ENCODE assay signal across 15 cellular contexts in the genomic region with DNA sequence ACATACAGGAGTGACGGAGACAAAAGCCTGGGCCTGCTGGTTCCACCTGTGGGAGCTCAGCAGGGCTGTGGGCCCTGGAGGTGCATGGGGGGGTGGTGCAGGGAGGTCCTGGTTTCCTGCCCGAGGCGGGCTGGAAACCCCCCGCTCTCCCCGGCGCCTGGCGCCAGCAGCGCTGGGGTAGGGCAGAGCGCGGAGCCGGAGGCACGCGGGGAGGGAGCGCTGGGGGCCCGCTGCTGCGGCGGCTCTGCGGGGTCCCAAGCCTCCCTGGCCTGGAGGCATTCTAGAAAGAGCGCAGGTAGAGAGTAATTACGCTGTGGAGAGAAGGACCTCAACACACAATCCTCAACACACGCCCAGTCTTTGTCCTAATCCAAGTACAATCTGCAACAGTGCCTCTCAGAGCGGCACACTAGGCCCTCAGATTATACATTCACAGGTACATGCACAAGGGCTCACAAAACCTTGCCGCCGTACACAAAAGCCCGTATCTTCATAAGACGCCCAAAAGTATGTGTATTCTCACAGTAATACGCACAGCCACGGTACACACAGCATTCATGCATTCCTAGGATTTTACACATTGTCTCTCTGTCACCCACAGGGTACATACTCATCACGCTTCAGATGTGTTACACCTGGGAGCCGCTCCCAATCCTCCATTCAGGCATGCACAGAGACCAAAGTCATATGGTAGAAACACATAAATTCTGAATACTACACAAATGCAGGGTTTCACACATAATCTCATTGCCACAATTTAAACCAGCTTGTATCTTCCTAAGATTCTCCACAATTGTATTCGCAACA.
DNase-seq lines count a peak whose midpoint lies in the region; ATAC-seq lines count a peak whose summit lies in the region.
"Had no signal": no experiment of that assay in that cellular context is flagged by ENCODE, and none has a peak within 500 bp of the region (broad histone marks: within the 10 kb centered on the region; RNA-seq: fewer than 3 reads in every experiment).

No MANE protein-coding gene starts in this region.

- peak; percentile 60 for ATAC-seq in stimulated activated naive CD8-positive, alpha-beta T cell treated with anti-CD3 and anti-CD28 coated beads, Interleukin-15, amount 100 ng/mL, for 72 hours
- ATAC-seq in GM18511 (IDR thresholded peaks at IDR 0.05; ENCODE audit: unreplicated experiment), result no peak
- ATAC-seq: A549, gastroesophageal sphincter, left lung had no signal

- H3K27ac ChIP-seq in substantia nigra (ENCODE audit: low read depth, low read length, poor library complexity, severe bottlenecking), result no peak overlapping the region
- H3K27ac ChIP-seq: A549, gastroesophageal sphincter, left lung had no signal

- peak overlapping the region in 1 of 2 donors; percentile 90 for H3K27ac Mint-ChIP-seq in stimulated activated naive CD8-positive, alpha-beta T cell treated with anti-CD3 and anti-CD28 coated beads, Interleukin-15, amount 100 ng/mL, for 72 hours
- H3K27ac Mint-ChIP-seq: natural killer cell treated with Interleukin-12 subunit alpha and Interleukin-12 subunit beta and Interleukin-15 and Interleukin-18, amount 100 ng/mL, for 72 hours had no signal

- peak overlapping the region in 1 of 2 donors; percentile 75 for H3K4me3 Mint-ChIP-seq in stimulated activated naive CD8-positive, alpha-beta T cell treated with anti-CD3 and anti-CD28 coated beads, Interleukin-15, amount 100 ng/mL, for 72 hours
- H3K4me3 Mint-ChIP-seq: natural killer cell treated with Interleukin-12 subunit alpha and Interleukin-12 subunit beta and Interleukin-15 and Interleukin-18, amount 100 ng/mL, for 72 hours had no signal

- DNase-seq in NCI-H82 (lab: John Stamatoyannopoulos, UW) (peak; percentile 7), NCI-H82 treated with DMSO at 0.1 percent for 48 hours (lab: John Stamatoyannopoulos, UW; ENCODE audit: unreplicated experiment) (no peak), NCI-H69 (lab: John Stamatoyannopoulos, UW) (peak; percentile 86), left kidney (ENCODE audit: low read depth, low spot score) (peak; percentile 26), Ammon's horn (ENCODE audit: low spot score) (no peak), substantia nigra (lab: John Stamatoyannopoulos, UW) (no peak)
- no peak for DNase-seq in stimulated activated naive CD8-positive, alpha-beta T cell treated with anti-CD3 and anti-CD28 coated beads, Interleukin-15, amount 100 ng/mL, for 72 hours
- DNase-seq: activated naive CD4-positive, alpha-beta T cell treated with anti-CD3 and anti-CD28 coated beads, Interleukin-2, amount 50 U/mL, for 16 hours; COR-L47; left lung; SIG-M5 had no signal

- peaks cover 96% of the 10 kb centered on the region for H3K27me3 Mint-ChIP-seq in stimulated activated naive CD8-positive, alpha-beta T cell treated with anti-CD3 and anti-CD28 coated beads, Interleukin-15, amount 100 ng/mL, for 72 hours

- H3K4me1 Mint-ChIP-seq in stimulated activated naive CD8-positive, alpha-beta T cell treated with anti-CD3 and anti-CD28 coated beads, Interleukin-15, amount 100 ng/mL, for 72 hours, result peaks cover 80% of the 10 kb centered on the region

- no peaks in the 10 kb centered on the region for H3K9me3 Mint-ChIP-seq in stimulated activated naive CD8-positive, alpha-beta T cell treated with anti-CD3 and anti-CD28 coated beads, Interleukin-15, amount 100 ng/mL, for 72 hours
- H3K9me3 Mint-ChIP-seq: natural killer cell treated with Interleukin-12 subunit alpha and Interleukin-12 subunit beta and Interleukin-15 and Interleukin-18, amount 100 ng/mL, for 72 hours had no signal

Comparison
In these comparisons a context has a peak if more than half of its experiments do, and no peak if none do; other contexts are left out.
1. DNase-seq: peak in NCI-H82 (single experiment), NCI-H69 (single experiment) and left kidney (single experiment); none in NCI-H82 treated with DMSO at 0.1 percent for 48 hours (single experiment), stimulated activated naive CD8-positive, alpha-beta T cell treated with anti-CD3 and anti-CD28 coated beads, Interleukin-15, amount 100 ng/mL, for 72 hours (0 of 2), Ammon's horn (single experiment) and substantia nigra (0 of 49).